12 cellular contexts compared by ENCODE assay signal in genomic region chr20:2626853-2627541, GRCh38. TPM values are rescaled to one million over a fixed set of nuclear protein-coding genes. Genes with fewer than 3 reads are reported as not detected.
A peak's percentile ranks its signal among the peaks of the same experiment; 100 is the strongest.
DNase-seq lines count a peak whose midpoint lies in the region; ATAC-seq and TF ChIP-seq lines count a peak whose summit lies in the region.
"Had no signal": no experiment of that assay in that cellular context is flagged by ENCODE, and none has a peak within 500 bp of the region (broad histone marks: within the 10 kb centered on the region; RNA-seq: fewer than 3 reads in every experiment).

No MANE protein-coding gene starts in this region.

- peaks cover 10% of the 10 kb centered on the region for H3K27me3 Mint-ChIP-seq in MCF 10A (ENCODE audit: insufficient read depth, unreplicated experiment)

- H3K36me3 ChIP-seq in breast epithelium (no peaks in the 10 kb centered on the region), SJSA1 (no peaks in the 10 kb centered on the region), upper lobe of right lung (no peaks in the 10 kb centered on the region)
- H3K36me3 ChIP-seq: neutrophil, thoracic aorta had no signal

- no peak for TF ChIP-seq CTCF in MCF 10A (IDR thresholded peaks at IDR 0.05; ENCODE audit: unreplicated experiment)
- TF ChIP-seq CTCF in breast epithelium (IDR thresholded peaks at IDR 0.05): no peak
- TF ChIP-seq CTCF in fibroblast of pulmonary artery (IDR thresholded peaks at IDR 0.05; ENCODE audit: low read length, missing control alignments): no peak
- TF ChIP-seq CTCF in upper lobe of right lung (IDR thresholded peaks at IDR 0.05): no peak

- H3K4me3 Mint-ChIP-seq in MCF 10A (ENCODE audit: unreplicated experiment): no peak overlapping the region

- peak; percentile 16 for ATAC-seq in upper lobe of right lung
- ATAC-seq in Right ventricle myocardium superior (ENCODE audit: poor library complexity): no peak
- ATAC-seq in HG02870 (IDR thresholded peaks at IDR 0.05; ENCODE audit: unreplicated experiment): no peak

- no peaks in the 10 kb centered on the region for H3K4me1 ChIP-seq in breast epithelium
- no peaks in the 10 kb centered on the region for H3K4me1 ChIP-seq in SJSA1 (replicated peaks)
- H3K4me1 ChIP-seq in upper lobe of right lung: no peaks in the 10 kb centered on the region

- no peaks in the 10 kb centered on the region for H3K36me3 Mint-ChIP-seq in MCF 10A (ENCODE audit: insufficient read depth, unreplicated experiment)

- peaks cover 7% of the 10 kb centered on the region for H3K4me1 Mint-ChIP-seq in MCF 10A (ENCODE audit: insufficient read depth, unreplicated experiment)

- H3K9me3 ChIP-seq in breast epithelium: peaks cover 6 to 14% of the 10 kb centered on the region in 2 donors
- H3K9me3 ChIP-seq in SJSA1 (replicated peaks): peaks cover 12% of the 10 kb centered on the region
- H3K9me3 ChIP-seq in upper lobe of right lung: no peaks in the 10 kb centered on the region
- H3K9me3 ChIP-seq: neutrophil had no signal

- DNase-seq in MCF 10A (ENCODE audit: unreplicated experiment): peak; percentile 61
- DNase-seq in breast epithelium (ENCODE audit: low spot score in 2 of 2): no peak
- peak; percentile 21 to 56 for DNase-seq in SJSA1 (ENCODE audit: low read depth in 1 of 2, low spot score in 2 of 2)
- DNase-seq in fibroblast of pulmonary artery (ENCODE audit: low read depth): peak; percentile 81
- DNase-seq in upper lobe of right lung: no peak
- no peak for DNase-seq in Right ventricle myocardium superior
- DNase-seq in T-helper 9 cell: no peak
- DNase-seq: activated naive CD4-positive, alpha-beta T cell; NCI-H1694 had no signal

- H3K4me3 ChIP-seq in breast epithelium: no peak overlapping the region
- H3K4me3 ChIP-seq in SJSA1: no peak overlapping the region
- no peak overlapping the region for H3K4me3 ChIP-seq in fibroblast of pulmonary artery (replicated peaks; ENCODE audit: low read depth, low read length)
- no peak overlapping the region for H3K4me3 ChIP-seq in upper lobe of right lung
- H3K4me3 ChIP-seq: thoracic aorta had no signal

- H3K27me3 ChIP-seq in breast epithelium: no peaks in the 10 kb centered on the region
- H3K27me3 ChIP-seq in SJSA1 (replicated peaks): no peaks in the 10 kb centered on the region
- no peaks in the 10 kb centered on the region for H3K27me3 ChIP-seq in upper lobe of right lung

- CTCF ChIA-PET in MCF 10A (lab: Yijun Ruan, JAX): no interaction called here

- peaks cover 7% of the 10 kb centered on the region for H3K9me3 Mint-ChIP-seq in MCF 10A (ENCODE audit: unreplicated experiment)

- intact Hi-C loops in MCF 10A (cut with micrococcal nuclease): no loop called here
- intact Hi-C loops in breast epithelium (cut with DNase I; ENCODE audit: low total_unique reads): no loop called here
- intact Hi-C loops in upper lobe of right lung (cut with DNase I): no loop called here
- intact Hi-C loops in Right ventricle myocardium superior (cut with DNase I): no loop called here

- POLR2A ChIA-PET in MCF 10A (lab: Yijun Ruan, JAX): no interaction called here

- no TSS peak for BruUV-seq in MCF 10A (replicated peaks; lab: Mats Ljungman, UMichigan)

- H3K27ac Mint-ChIP-seq in MCF 10A (ENCODE audit: low read depth, unreplicated experiment): peak overlapping the region; percentile 56

- no peak for TF ChIP-seq POLR2A in breast epithelium (IDR thresholded peaks at IDR 0.05)

- H3K27ac ChIP-seq in breast epithelium (peak overlapping the region in 1 of 2 donors; percentile 0), SJSA1 (no peak overlapping the region), upper lobe of right lung (peak overlapping the region; percentile 30)
- H3K27ac ChIP-seq: neutrophil, thoracic aorta had no signal

RNA-seq across cellular contexts. Expression of gene NOP56, which starts 25.4 kb away (rescaled TPM):
- total RNA-seq in MCF 10A (2022) (228 and 340 TPM in 2 replicates), breast epithelium (100 to 1,000 TPM in 1 of 3 donors, 10 to 100 TPM in 2; 77.1 to 137 (median 94.8) TPM), upper lobe of right lung (88.4 TPM), Right ventricle myocardium superior (45.6 TPM)
- total RNA-seq in SJSA1 (2014; rRNA removed; shearing (Covaris generic)): 218 and 228 TPM in 2 replicates

RNA-seq across cellular contexts. Expression of gene IDH3B, which starts 37.0 kb away (rescaled TPM):
- 80.5 and 102 TPM in 2 replicates for total RNA-seq in MCF 10A (2022)
- total RNA-seq in breast epithelium: 100 to 1,000 TPM; 114 to 119 (median 115) TPM
- 161 and 211 TPM in 2 replicates for total RNA-seq in SJSA1 (2014; rRNA removed; shearing (Covaris generic))
- total RNA-seq in upper lobe of right lung: 65.5 TPM
- total RNA-seq in Right ventricle myocardium superior: 277 TPM

Comparison
In these comparisons a context has a peak if more than half of its experiments do, and no peak if none do; other contexts are left out.
1. DNase-seq: peak in MCF 10A (single experiment), SJSA1 (2 of 2) and fibroblast of pulmonary artery (single experiment); none in breast epithelium (0 of 2), upper lobe of right lung (single experiment), Right ventricle myocardium superior (single experiment) and T-helper 9 cell (single experiment).